Comparison of ENCODE assay signal across 16 cellular contexts in genomic region chr3:37987315-37987697, GRCh38. TPM values are rescaled to one million over a fixed set of nuclear protein-coding genes. Genes with fewer than 3 reads are reported as not detected.
DNase-seq lines count a peak whose midpoint lies in the region; ATAC-seq, FAIRE-seq and TF ChIP-seq lines count a peak whose summit lies in the region.
"Had no signal": no experiment of that assay in that cellular context is flagged by ENCODE, and none has a peak within 500 bp of the region (broad histone marks: within the 10 kb centered on the region; RNA-seq: fewer than 3 reads in every experiment).

No MANE protein-coding gene starts in this region.

- TF ChIP-seq RAD21 in HCT116 (IDR thresholded peaks at IDR 0.05; ENCODE audit: low read depth) = no peak

- intact Hi-C loops in HCT116 (cut with micrococcal nuclease) = no loop called here
- intact Hi-C loops in colonic mucosa (cut with DNase I) = no loop called here
- intact Hi-C loops in mucosa of descending colon (cut with DNase I, micrococcal nuclease) = no loop called here
- intact Hi-C loops in testis (cut with DNase I; ENCODE audit: low total_unique reads) = no loop called here

- no peak overlapping the region for H3K9ac ChIP-seq in HCT116 (ENCODE audit: low read length)
- H3K9ac ChIP-seq in colonic mucosa (ENCODE audit: low read depth in 2 of 2, low read length in 2 of 2) = peak overlapping the region; percentile 56 to 71

- no peaks in the 10 kb centered on the region for H3K79me2 ChIP-seq in HCT116 (ENCODE audit: insufficient read depth, low read length)

- H3K27ac ChIP-seq in HCT116 (ENCODE audit: low read depth, low read length) (no peak overlapping the region), colonic mucosa (peak overlapping the region; percentile 91), testis (no peak overlapping the region)

- peaks cover 10 to 20% of the 10 kb centered on the region in 2 experiments; a peak in 3 of 4 replicates for H3K4me1 ChIP-seq in HCT116 (ENCODE audit: control insufficient read depth in 1 of 2, insufficient read depth in 2 of 2, low read length in 2 of 2)
- H3K4me1 ChIP-seq in colonic mucosa = peaks cover 22% of the 10 kb centered on the region
- H3K4me1 ChIP-seq in mucosa of descending colon (ENCODE audit: low read depth) = peaks cover 31% of the 10 kb centered on the region
- no peaks in the 10 kb centered on the region for H3K4me1 ChIP-seq in testis

- no peak for TF ChIP-seq CTCF in HCT116 (IDR thresholded peaks at IDR 0.05 in 2 of 3, conservative IDR thresholded peaks at IDR 0.05 in 1 of 3; ENCODE audit: borderline replicate concordance in 1 of 3, insufficient read depth in 1 of 3, low read depth in 2 of 3, low read length in 2 of 3)
- TF ChIP-seq CTCF in colonic mucosa (IDR thresholded peaks at IDR 0.05) = no peak
- TF ChIP-seq CTCF in mucosa of descending colon (IDR thresholded peaks at IDR 0.05) = no peak
- no peak for TF ChIP-seq CTCF in testis (IDR thresholded peaks at IDR 0.05)

- H3K36me3 ChIP-seq in HCT116 (ENCODE audit: control insufficient read depth in 1 of 2, insufficient read depth in 2 of 2, low read length in 2 of 2) = no peaks in the 10 kb centered on the region
- no peaks in the 10 kb centered on the region for H3K36me3 ChIP-seq in colonic mucosa
- H3K36me3 ChIP-seq in mucosa of descending colon (ENCODE audit: low read depth) = no peaks in the 10 kb centered on the region
- H3K36me3 ChIP-seq in testis (ENCODE audit: low read depth, missing control alignments) = no peaks in the 10 kb centered on the region

- 81% methylated on average over 2 of the region's 2 CpGs; no CpG with 5 or more reads in 1 of the 2 donors for WGBS in testis, 2 donors

- RAD21 ChIA-PET in HCT116 (lab: Charles Lee; ENCODE audit: low non-redundant PET in 1 of 2, low total read pairs in 2 of 2, uncharacterized antibody in 2 of 2, unreplicated experiment in 2 of 2) = no interaction called here

- CTCF ChIA-PET in HCT116 (lab: Charles Lee) = interaction anchor here (1.3 kb wide), 1 partner anchor 10 kb away, joined by 5 read pairs; no protein-coding TSS in a partner anchor

- POLR2A ChIA-PET in HCT116 (lab: Charles Lee) = no interaction called here

- TF ChIP-seq POLR2A in HCT116 (IDR thresholded peaks at IDR 0.05; ENCODE audit: borderline replicate concordance, extremely low read depth, insufficient read depth, insufficient read length) (no peak), testis (IDR thresholded peaks at IDR 0.05) (no peak)

- H3K4me3 ChIP-seq in HCT116 (replicated peaks in 1 of 2; ENCODE audit: low read depth in 1 of 2, low read length in 2 of 2) (no peak overlapping the region), colonic mucosa (no peak overlapping the region), mucosa of descending colon (no peak overlapping the region), testis (no peak overlapping the region)
- H3K4me3 ChIP-seq: lung had no signal

- H3K9me3 ChIP-seq in HCT116 (ENCODE audit: control insufficient read depth in 1 of 2, insufficient read depth in 1 of 2, low read depth in 1 of 2, low read length in 2 of 2) (no peaks in the 10 kb centered on the region), colonic mucosa (no peaks in the 10 kb centered on the region), mucosa of descending colon (no peaks in the 10 kb centered on the region), testis (no peaks in the 10 kb centered on the region)

- H3K4me2 ChIP-seq in HCT116 (ENCODE audit: low read length) = peak overlapping the region; percentile 17; the same call in 1 of the 2 replicates

- H3K27me3 ChIP-seq in HCT116 (ENCODE audit: insufficient read depth, low read length) (no peaks in the 10 kb centered on the region), colonic mucosa (no peaks in the 10 kb centered on the region), testis (no peaks in the 10 kb centered on the region)

- no peak overlapping the region for H2AFZ ChIP-seq in HCT116 (ENCODE audit: low read depth, low read length, poor library complexity, severe bottlenecking)

- no TSS peak for BruUV-seq in HCT116 (replicated peaks; lab: Mats Ljungman, UMichigan)

- ATAC-seq in HCT116 (no peak), mucosa of descending colon (peak; percentile 15), HG03025 (IDR thresholded peaks at IDR 0.05; ENCODE audit: low FRiP score, unreplicated experiment) (no peak), HG03159 (IDR thresholded peaks at IDR 0.05; ENCODE audit: unreplicated experiment) (no peak)
- ATAC-seq: activated naive CD4-positive, alpha-beta T cell treated with anti-CD3 and anti-CD28 coated beads, Interleukin-2, amount 50 U/mL, for 72 hours; activated T-cell treated with anti-CD3 and anti-CD28 coated beads, Interleukin-2, amount 50 U/mL, for 4 hours; naive thymus-derived CD8-positive, alpha-beta T cell had no signal

- H4K20me1 ChIP-seq in HCT116 (ENCODE audit: insufficient read depth) = no peaks in the 10 kb centered on the region

- FAIRE-seq in GM19239 (lab: Jason Lieb, UNC) = no peak

- no peaks in the 10 kb centered on the region for H3K9me2 ChIP-seq in HCT116 (ENCODE audit: insufficient read depth)

- no peak for DNase-seq in HCT116 (ENCODE audit: low read depth, low spot score)
- DNase-seq in colonic mucosa = peak; percentile 67
- DNase-seq in mucosa of descending colon = peak; percentile 66 to 71 (median 70)
- DNase-seq in testis = peak; percentile 11
- DNase-seq in GM19239 (ENCODE audit: insufficient read length, low spot score) = no peak
- DNase-seq in activated T-cell treated with anti-CD3 and anti-CD28 coated beads, Interleukin-2, amount 50 U/mL, for 1 hour = no peak
- DNase-seq: activated CD4-positive, alpha-beta T cell treated with anti-CD3 and anti-CD28 coated beads, Interleukin-2, amount 50 U/mL, for 48 hours; activated T-cell treated with anti-CD3 and anti-CD28 coated beads, Interleukin-2, amount 50 U/mL, for 4 hours; Karpas-422; stimulated activated CD8-positive, alpha-beta memory T cell treated with anti-CD3 and anti-CD28 coated beads, Interleukin-4, amount 100 ng/mL, for 48 hours had no signal

TF ChIP-seq in HCT116, 20 proteins besides CTCF, POLR2A, EP300 and RAD21 (continues in another document):
- no peak for TF ChIP-seq EGR1 (IDR thresholded peaks at IDR 0.05; ENCODE audit: low read depth)
- no peak for TF ChIP-seq POLR2AphosphoS5 (IDR thresholded peaks at IDR 0.05; ENCODE audit: low read depth, low read length)
- no peak for TF ChIP-seq REST (IDR thresholded peaks at IDR 0.05; ENCODE audit: low read depth)
- TF ChIP-seq SIN3A (IDR thresholded peaks at IDR 0.05; ENCODE audit: low read depth) = no peak
- no peak for TF ChIP-seq ATF3 (IDR thresholded peaks at IDR 0.05)
- TF ChIP-seq CEBPB (IDR thresholded peaks at IDR 0.05; ENCODE audit: low read depth) = no peak
- no peak for TF ChIP-seq MAX (IDR thresholded peaks at IDR 0.05)
- no peak for TF ChIP-seq ELF1 (IDR thresholded peaks at IDR 0.05; ENCODE audit: borderline replicate concordance, low read depth)
- TF ChIP-seq FOSL1 (IDR thresholded peaks at IDR 0.05; ENCODE audit: low read depth) = no peak
- TF ChIP-seq SP1 (IDR thresholded peaks at IDR 0.05; ENCODE audit: low read depth) = no peak
- no peak for TF ChIP-seq TCF7L2 (IDR thresholded peaks at IDR 0.05; ENCODE audit: borderline replicate concordance, extremely low read depth, insufficient read depth, insufficient read length)

RNA-seq across cellular contexts. Expression of gene VILL, which starts 3.3 kb away (rescaled TPM):
- total RNA-seq in HCT116 (2021; ENCODE audit: unreplicated experiment) = 1.2 TPM
- polyA plus RNA-seq in HCT116 (2012) = 1.3 and 1.5 TPM in 2 replicates
- 100 to 1,000 TPM; 155 to 166 TPM for total RNA-seq in colonic mucosa
- total RNA-seq in mucosa of descending colon = 100 to 1,000 TPM in 2 of 3 donors, 10 to 100 TPM in 1; 69.7 to 197 (median 150) TPM
- total RNA-seq in testis = 10 to 100 TPM; 16.3 to 17.4 TPM
- 9.5 TPM for polyA plus RNA-seq in testis (ENCODE audit: insufficient read depth, low read depth, low replicate concordance)

RNA-seq across cellular contexts. Expression of gene PLCD1, which starts 42.1 kb away (rescaled TPM):
- 15.9 TPM for total RNA-seq in HCT116 (2021; ENCODE audit: unreplicated experiment)
- 15.8 TPM in 2 replicates for polyA plus RNA-seq in HCT116 (2012)
- 10 to 100 TPM; 46.8 to 70.0 TPM for total RNA-seq in colonic mucosa
- 100 to 1,000 TPM in 1 of 3 donors, 10 to 100 TPM in 2; 38.2 to 113 (median 66.5) TPM for total RNA-seq in mucosa of descending colon
- total RNA-seq in testis = 100 to 1,000 TPM; 155 to 228 TPM
- polyA plus RNA-seq in testis (ENCODE audit: insufficient read depth, low read depth, low replicate concordance) = 88.4 TPM

RNA-seq across cellular contexts. Expression of gene DLEC1, which starts 51.7 kb away (rescaled TPM):
- total RNA-seq in HCT116 (2021; ENCODE audit: unreplicated experiment) = 0.61 TPM
- 0.22 and 0.30 TPM in 2 replicates for polyA plus RNA-seq in HCT116 (2012)
- under 1 TPM; 0.52 to 0.56 TPM for total RNA-seq in colonic mucosa
- 1 to 10 TPM in 2 of 3 donors, under 1 TPM in 1; 0.73 to 1.7 (median 1.5) TPM for total RNA-seq in mucosa of descending colon
- total RNA-seq in testis = 10 to 100 TPM; 32.3 to 40.8 TPM
- 36.9 TPM for polyA plus RNA-seq in testis (ENCODE audit: insufficient read depth, low read depth, low replicate concordance)
- total RNA-seq: HT1080 had no signal

Comparison
In these comparisons a context has a peak if more than half of its experiments do, and no peak if none do; other contexts are left out.
1. DNase-seq: peak in colonic mucosa (single experiment), mucosa of descending colon (3 of 3) and testis (single experiment); none in HCT116 (single experiment), GM19239 (single experiment) and activated T-cell treated with anti-CD3 and anti-CD28 coated beads, Interleukin-2, amount 50 U/mL, for 1 hour (single experiment).
2. RNA of gene DLEC1, which starts 51.7 kb away (total RNA-seq): 32.3 to 40.8 TPM in testis; 0.73 to 1.7 TPM in mucosa of descending colon, 0.61 TPM in HCT116 (single experiment) and 0.52 to 0.56 TPM in colonic mucosa; every median in the first group is over 10 times any median in the second.